Comparison of ENCODE assay signal across 8 cellular contexts in the genomic region with DNA sequence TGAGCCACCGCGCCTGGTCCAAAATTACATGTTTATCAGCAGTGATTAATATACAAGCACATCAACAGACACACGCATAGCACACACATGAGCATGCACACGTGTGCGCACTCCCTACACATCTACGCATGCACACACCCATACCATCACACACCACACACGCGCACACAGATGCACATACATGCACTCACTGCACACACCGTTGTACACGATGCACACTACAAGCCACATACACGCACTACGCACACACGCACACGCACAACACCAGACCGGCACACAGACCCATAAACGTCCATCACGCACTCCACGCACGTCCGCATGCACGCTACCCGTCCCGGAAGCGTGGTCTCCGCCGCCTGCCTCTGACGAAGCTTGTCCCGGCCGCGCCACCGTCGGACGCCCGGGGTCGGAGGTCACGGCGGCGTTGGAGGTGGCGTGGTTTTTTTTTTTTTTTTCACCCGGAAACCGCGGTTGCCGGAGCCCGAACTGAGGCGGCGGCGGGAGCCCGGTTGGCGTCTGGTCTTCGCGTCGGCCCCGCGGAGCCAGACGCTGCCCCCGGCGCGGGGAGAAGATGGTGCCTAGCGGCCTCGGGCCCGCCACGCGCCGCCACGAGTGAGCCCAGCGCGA. TPM values are rescaled to one million over a fixed set of nuclear protein-coding genes. Genes with fewer than 3 reads are reported as not detected.
DNase-seq lines count a peak whose midpoint lies in the region; TF ChIP-seq lines count a peak whose summit lies in the region.

A gene with protein sequence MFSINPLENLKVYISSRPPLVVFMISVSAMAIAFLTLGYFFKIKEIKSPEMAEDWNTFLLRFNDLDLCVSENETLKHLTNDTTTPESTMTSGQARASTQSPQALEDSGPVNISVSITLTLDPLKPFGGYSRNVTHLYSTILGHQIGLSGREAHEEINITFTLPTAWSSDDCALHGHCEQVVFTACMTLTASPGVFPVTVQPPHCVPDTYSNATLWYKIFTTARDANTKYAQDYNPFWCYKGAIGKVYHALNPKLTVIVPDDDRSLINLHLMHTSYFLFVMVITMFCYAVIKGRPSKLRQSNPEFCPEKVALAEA (plus strand): TSS at position 457 of the 627 bp plus-strand sequence. CDS start 20,641 bp downstream, outside the sequence.

- H3K4me3 Mint-ChIP-seq in nephron progenitor cell: peak within 1 kb of the TSS; percentile 98
- peak within 1 kb of the TSS; percentile 98 for H3K4me3 Mint-ChIP-seq in stimulated activated naive CD8-positive, alpha-beta T cell treated with anti-CD3 and anti-CD28 coated beads, Interleukin-15, Interleukin-2, amounts not matched to agents 100 ng/mL and 50 ng/mL, for 24 hours

- DNase-seq in EL (peak; percentile 83), GOT3 (lab: John Stamatoyannopoulos, UW) (peak; percentile 72), LoVo (ENCODE audit: low spot score) (peak; percentile 93), SHP77 (lab: John Stamatoyannopoulos, UW) (peak; percentile 87 to 88), activated gamma-delta T cell (lab: John Stamatoyannopoulos, UW) (peak; percentile 90), fibroblast of the aortic adventitia (ENCODE audit: low read depth) (peak; percentile 81), nephron progenitor cell (peak; percentile 81)

- peak within 1 kb of the TSS; percentile 99 for H3K4me3 ChIP-seq in fibroblast of the aortic adventitia (ENCODE audit: low read depth, low read length)

- peaks cover 9% of the 10 kb centered on the region for H3K36me3 Mint-ChIP-seq in nephron progenitor cell (ENCODE audit: low read depth)
- H3K36me3 Mint-ChIP-seq in stimulated activated naive CD8-positive, alpha-beta T cell treated with anti-CD3 and anti-CD28 coated beads, Interleukin-15, Interleukin-2, amounts not matched to agents 100 ng/mL and 50 ng/mL, for 24 hours (ENCODE audit: low read depth): peaks cover 42% of the 10 kb centered on the region

- H3K9me3 Mint-ChIP-seq in nephron progenitor cell: no peaks in the 10 kb centered on the region
- no peaks in the 10 kb centered on the region for H3K9me3 Mint-ChIP-seq in stimulated activated naive CD8-positive, alpha-beta T cell treated with anti-CD3 and anti-CD28 coated beads, Interleukin-15, Interleukin-2, amounts not matched to agents 100 ng/mL and 50 ng/mL, for 24 hours

- H3K27me3 Mint-ChIP-seq in nephron progenitor cell (ENCODE audit: low read depth, poor library complexity): peaks cover 3% of the 10 kb centered on the region
- H3K27me3 Mint-ChIP-seq in stimulated activated naive CD8-positive, alpha-beta T cell treated with anti-CD3 and anti-CD28 coated beads, Interleukin-15, Interleukin-2, amounts not matched to agents 100 ng/mL and 50 ng/mL, for 24 hours: no peaks in the 10 kb centered on the region

- H3K4me1 Mint-ChIP-seq in nephron progenitor cell: peaks cover 28% of the 10 kb centered on the region
- H3K4me1 Mint-ChIP-seq in stimulated activated naive CD8-positive, alpha-beta T cell treated with anti-CD3 and anti-CD28 coated beads, Interleukin-15, Interleukin-2, amounts not matched to agents 100 ng/mL and 50 ng/mL, for 24 hours (ENCODE audit: low read depth): peaks cover 46% of the 10 kb centered on the region

- peak within 1 kb of the TSS; percentile 96 for H3K27ac Mint-ChIP-seq in nephron progenitor cell
- peak within 1 kb of the TSS; percentile 99 for H3K27ac Mint-ChIP-seq in stimulated activated naive CD8-positive, alpha-beta T cell treated with anti-CD3 and anti-CD28 coated beads, Interleukin-15, Interleukin-2, amounts not matched to agents 100 ng/mL and 50 ng/mL, for 24 hours

- TF ChIP-seq CTCF in fibroblast of the aortic adventitia (IDR thresholded peaks at IDR 0.05; ENCODE audit: insufficient read depth, low read length) (no peak), nephron progenitor cell (IDR thresholded peaks at IDR 0.05) (no peak)

RNA-seq across cellular contexts. Expression of the gene that starts here (rescaled TPM):
- total RNA-seq in fibroblast of the aortic adventitia (ENCODE audit: low replicate concordance): 39.7 and 104 TPM in 2 replicates

Comparison
In these comparisons a context has a peak if more than half of its experiments do, and no peak if none do; other contexts are left out.
1. Peak in every context shown above with its lines: DNase-seq and H3K4me3 ChIP-seq.